8 cellular contexts compared by ENCODE assay signal in the genomic region with DNA sequence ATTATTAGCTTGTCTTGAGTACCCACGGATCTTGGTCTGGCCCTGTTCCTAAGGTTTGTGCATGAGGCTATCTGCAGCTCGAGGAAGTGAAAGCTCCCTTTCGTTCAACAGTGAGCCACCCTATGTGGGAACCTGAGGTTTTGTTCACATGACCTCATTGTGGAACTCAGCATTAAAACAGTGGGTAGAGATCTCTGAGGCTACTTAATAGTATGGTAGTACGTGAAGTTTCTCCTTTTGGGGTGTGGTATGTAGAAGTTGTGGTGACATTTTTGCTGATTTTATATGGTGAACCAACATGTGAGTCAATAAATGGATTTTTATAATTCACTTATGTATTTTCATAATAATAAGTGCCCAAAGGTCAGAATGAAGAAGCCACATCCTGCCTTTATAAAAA.
A peak's percentile ranks its signal among the peaks of the same experiment; 100 is the strongest.
DNase-seq lines count a peak whose midpoint lies in the region; ATAC-seq lines count a peak whose summit lies in the region.

No MANE protein-coding gene starts in this region.

- no peaks in the 10 kb centered on the region for H3K27me3 ChIP-seq in aorta (ENCODE audit: control insufficient read depth in 1 of 2, insufficient read depth in 2 of 2, low read length in 1 of 2)

- H3K4me1 Mint-ChIP-seq in T-helper 2 cell treated with Interferon-gamma antibody and Interleukin-4, amounts not matched to agents 5 μg/mL and 100 μg/mL, for 36 hours (ENCODE audit: low read depth) = peaks cover 6% of the 10 kb centered on the region

- DNase-seq in CD1c-positive myeloid dendritic cell (ENCODE audit: extremely low spot score) (peak; percentile 71), posterior vena cava (ENCODE audit: low spot score) (no peak), aorta (no peak), NCI-H146 treated with DMSO at 0.1 percent for 48 hours (lab: John Stamatoyannopoulos, UW; ENCODE audit: unreplicated experiment) (no peak), AML-193 (lab: John Stamatoyannopoulos, UW) (no peak)
- no peak for DNase-seq in T-helper 2 cell treated with Interferon-gamma antibody and Interleukin-4, amounts not matched to agents 5 μg/mL and 100 μg/mL, for 36 hours (ENCODE audit: low spot score)

- no peaks in the 10 kb centered on the region for H3K4me1 ChIP-seq in aorta (ENCODE audit: control insufficient read depth in 1 of 2, insufficient read depth in 2 of 2, low read length in 2 of 2)

- no peak overlapping the region for H3K27ac ChIP-seq in aorta (ENCODE audit: low read depth in 1 of 2, low read length in 2 of 2)

- H3K27ac Mint-ChIP-seq in T-helper 2 cell treated with Interferon-gamma antibody and Interleukin-4, amounts not matched to agents 5 μg/mL and 100 μg/mL, for 36 hours = peak overlapping the region; percentile 2

- ATAC-seq in GM21367 (IDR thresholded peaks at IDR 0.05; ENCODE audit: unreplicated experiment) = peak; percentile 97
- peak; percentile 82 for ATAC-seq in HG03175 (IDR thresholded peaks at IDR 0.05; ENCODE audit: unreplicated experiment)
- ATAC-seq in aorta (ENCODE audit: low FRiP score) = no peak

- no peaks in the 10 kb centered on the region for H3K9me3 ChIP-seq in aorta (ENCODE audit: control insufficient read depth, low read length)

- no peaks in the 10 kb centered on the region for H3K36me3 ChIP-seq in aorta (ENCODE audit: control insufficient read depth in 1 of 2, insufficient read depth in 2 of 2, low read length in 1 of 2)

- no peaks in the 10 kb centered on the region for H3K36me3 Mint-ChIP-seq in T-helper 2 cell treated with Interferon-gamma antibody and Interleukin-4, amounts not matched to agents 5 μg/mL and 100 μg/mL, for 36 hours (ENCODE audit: low read depth)

- peaks cover 7% of the 10 kb centered on the region for H3K9me3 Mint-ChIP-seq in T-helper 2 cell treated with Interferon-gamma antibody and Interleukin-4, amounts not matched to agents 5 μg/mL and 100 μg/mL, for 36 hours

- H3K4me3 Mint-ChIP-seq in T-helper 2 cell treated with Interferon-gamma antibody and Interleukin-4, amounts not matched to agents 5 μg/mL and 100 μg/mL, for 36 hours = no peak overlapping the region

- H3K27me3 Mint-ChIP-seq in T-helper 2 cell treated with Interferon-gamma antibody and Interleukin-4, amounts not matched to agents 5 μg/mL and 100 μg/mL, for 36 hours (ENCODE audit: low read depth) = peaks cover 2% of the 10 kb centered on the region

- H3K4me3 ChIP-seq in aorta (ENCODE audit: low read length in 2 of 2) = no peak overlapping the region

- 64 to 67% methylated on average over 4 of the region's 4 CpGs for WGBS in aorta, 2 donors

- intact Hi-C loops in posterior vena cava (cut with DNase I) (no loop called here), aorta (cut with DNase I) (no loop called here)
